Comparison of ENCODE assay signal across 1 cellular context in genomic region chr17:81222620-81222905, GRCh38.
TF ChIP-seq lines count a peak whose summit lies in the region.

No MANE protein-coding gene starts in this region.

TF ChIP-seq in K562, 482 proteins besides CTCF, POLR2A, EP300 and RAD21 (continues in another document):
- TF ChIP-seq MYC (IDR thresholded peaks at IDR 0.05; ENCODE audit: low read depth, low read length) = no peak
- no peak for TF ChIP-seq MYC (CRISPR knock-in tag; IDR thresholded peaks at IDR 0.05; ENCODE audit: borderline replicate concordance, low read depth)
- no peak for TF ChIP-seq KDM4B (IDR thresholded peaks at IDR 0.05; ENCODE audit: borderline replicate concordance in 2 of 2, low read depth in 1 of 2)
- no peak for TF ChIP-seq PURB (CRISPR knock-in tag; IDR thresholded peaks at IDR 0.05; ENCODE audit: low read depth)
- no peak for TF ChIP-seq KLF6 (CRISPR knock-in tag; IDR thresholded peaks at IDR 0.05; ENCODE audit: borderline replicate concordance)
- 0 out of 2 replicates have a peak, but pooled peaks have one; percentile 27 for TF ChIP-seq RREB1 (CRISPR knock-in tag; IDR thresholded peaks at IDR 0.05)
- no peak for TF ChIP-seq ZNF830 (CRISPR knock-in tag; IDR thresholded peaks at IDR 0.05)
- no peak for TF ChIP-seq PHTF2 (CRISPR knock-in tag; IDR thresholded peaks at IDR 0.05)
- TF ChIP-seq MCM3 (IDR thresholded peaks at IDR 0.05) = no peak
- 0 out of 4 replicates have a peak, but pooled peaks of 1 of the 2 experiments have one; percentile 50 for TF ChIP-seq NONO (IDR thresholded peaks at IDR 0.05; ENCODE audit: low read depth in 2 of 2, low read length in 1 of 2)
- TF ChIP-seq, protein P1, sequence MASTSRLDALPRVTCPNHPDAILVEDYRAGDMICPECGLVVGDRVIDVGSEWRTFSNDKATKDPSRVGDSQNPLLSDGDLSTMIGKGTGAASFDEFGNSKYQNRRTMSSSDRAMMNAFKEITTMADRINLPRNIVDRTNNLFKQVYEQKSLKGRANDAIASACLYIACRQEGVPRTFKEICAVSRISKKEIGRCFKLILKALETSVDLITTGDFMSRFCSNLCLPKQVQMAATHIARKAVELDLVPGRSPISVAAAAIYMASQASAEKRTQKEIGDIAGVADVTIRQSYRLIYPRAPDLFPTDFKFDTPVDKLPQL (IDR thresholded peaks at IDR 0.05; ENCODE audit: extremely low read depth, insufficient read length) = no peak
- 0 out of 2 replicates have a peak, but pooled peaks have one; percentile 66 for TF ChIP-seq ERF (CRISPR knock-in tag; IDR thresholded peaks at IDR 0.05)
- TF ChIP-seq PHB2 (IDR thresholded peaks at IDR 0.05; ENCODE audit: low read depth) = no peak
- no peak for TF ChIP-seq ZNF232 (CRISPR knock-in tag; IDR thresholded peaks at IDR 0.05)
- TF ChIP-seq CCAR2 (IDR thresholded peaks at IDR 0.05; ENCODE audit: low read depth, low read length) = no peak
- no peak for TF ChIP-seq ELF2 (CRISPR knock-in tag; IDR thresholded peaks at IDR 0.05)
- no peak for TF ChIP-seq TAF9B (IDR thresholded peaks at IDR 0.05; ENCODE audit: partially characterized antibody)
- no peak for TF ChIP-seq POLR2B (IDR thresholded peaks at IDR 0.05; ENCODE audit: low read depth, partially characterized antibody)
- TF ChIP-seq GTF2A2 (tag; IDR thresholded peaks at IDR 0.05) = no peak
- no peak for TF ChIP-seq NFXL1 (CRISPR knock-in tag; IDR thresholded peaks at IDR 0.05)
- TF ChIP-seq SRSF1 (IDR thresholded peaks at IDR 0.05; ENCODE audit: low read depth, low read length) = no peak
- TF ChIP-seq STAG1 (CRISPR knock-in tag; IDR thresholded peaks at IDR 0.05; ENCODE audit: borderline replicate concordance) = no peak
- TF ChIP-seq E2F3 (CRISPR knock-in tag; IDR thresholded peaks at IDR 0.05) = no peak
- no peak for TF ChIP-seq HNRNPUL1 (IDR thresholded peaks at IDR 0.05; ENCODE audit: low read length)
- TF ChIP-seq TBL1XR1 (IDR thresholded peaks at IDR 0.05; ENCODE audit: low read length in 2 of 2) = no peak
- no peak for TF ChIP-seq STAT6 (CRISPR knock-in tag; IDR thresholded peaks at IDR 0.05)
- TF ChIP-seq TRIM24 (IDR thresholded peaks at IDR 0.05) = no peak
- TF ChIP-seq THAP12 (CRISPR knock-in tag; IDR thresholded peaks at IDR 0.05) = 0 out of 2 replicates have a peak, but pooled peaks have one; percentile 28
- peak; percentile 65; the same call in 1 of the 2 replicates for TF ChIP-seq TGIF2 (CRISPR knock-in tag; IDR thresholded peaks at IDR 0.05)
- TF ChIP-seq, protein P2, sequence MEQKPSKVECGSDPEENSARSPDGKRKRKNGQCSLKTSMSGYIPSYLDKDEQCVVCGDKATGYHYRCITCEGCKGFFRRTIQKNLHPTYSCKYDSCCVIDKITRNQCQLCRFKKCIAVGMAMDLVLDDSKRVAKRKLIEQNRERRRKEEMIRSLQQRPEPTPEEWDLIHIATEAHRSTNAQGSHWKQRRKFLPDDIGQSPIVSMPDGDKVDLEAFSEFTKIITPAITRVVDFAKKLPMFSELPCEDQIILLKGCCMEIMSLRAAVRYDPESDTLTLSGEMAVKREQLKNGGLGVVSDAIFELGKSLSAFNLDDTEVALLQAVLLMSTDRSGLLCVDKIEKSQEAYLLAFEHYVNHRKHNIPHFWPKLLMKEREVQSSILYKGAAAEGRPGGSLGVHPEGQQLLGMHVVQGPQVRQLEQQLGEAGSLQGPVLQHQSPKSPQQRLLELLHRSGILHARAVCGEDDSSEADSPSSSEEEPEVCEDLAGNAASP (IDR thresholded peaks at IDR 0.05) = no peak
- no peak for TF ChIP-seq MAFF (IDR thresholded peaks at IDR 0.05; ENCODE audit: low read length)
- TF ChIP-seq RCOR1 (IDR thresholded peaks at IDR 0.05; ENCODE audit: borderline replicate concordance in 1 of 2, low read depth in 2 of 2, low read length in 2 of 2) = no peak
- TF ChIP-seq ZNF121 (CRISPR knock-in tag; conservative IDR thresholded peaks at IDR 0.05) = no peak
- peak; percentile 17 for TF ChIP-seq HMGN3 (IDR thresholded peaks at IDR 0.05; ENCODE audit: borderline replicate concordance, extremely low read depth, insufficient read length, low read depth, low read length)
- TF ChIP-seq ZNF140 (CRISPR knock-in tag; IDR thresholded peaks at IDR 0.05) = no peak
- TF ChIP-seq ZKSCAN3 (CRISPR knock-in tag; IDR thresholded peaks at IDR 0.05) = no peak
- TF ChIP-seq ZNF699 (CRISPR knock-in tag; IDR thresholded peaks at IDR 0.05; ENCODE audit: insufficient replicate concordance) = no peak
- no peak for TF ChIP-seq RHOXF2B (CRISPR knock-in tag; conservative IDR thresholded peaks at IDR 0.05)
- no peak for TF ChIP-seq GATAD2A (IDR thresholded peaks at IDR 0.05)
- no peak for TF ChIP-seq DPF2 (IDR thresholded peaks at IDR 0.05)
- TF ChIP-seq KAT7 (CRISPR knock-in tag; IDR thresholded peaks at IDR 0.05; ENCODE audit: borderline replicate concordance) = peak; percentile 35; the same call in 1 of the 2 replicates
- no peak for TF ChIP-seq ZNF212 (CRISPR knock-in tag; IDR thresholded peaks at IDR 0.05)
- TF ChIP-seq ZNF253 (CRISPR knock-in tag; conservative IDR thresholded peaks at IDR 0.05) = no peak
- no peak for TF ChIP-seq HEY1 (CRISPR knock-in tag; IDR thresholded peaks at IDR 0.05; ENCODE audit: borderline replicate concordance)
- TF ChIP-seq, protein P3, sequence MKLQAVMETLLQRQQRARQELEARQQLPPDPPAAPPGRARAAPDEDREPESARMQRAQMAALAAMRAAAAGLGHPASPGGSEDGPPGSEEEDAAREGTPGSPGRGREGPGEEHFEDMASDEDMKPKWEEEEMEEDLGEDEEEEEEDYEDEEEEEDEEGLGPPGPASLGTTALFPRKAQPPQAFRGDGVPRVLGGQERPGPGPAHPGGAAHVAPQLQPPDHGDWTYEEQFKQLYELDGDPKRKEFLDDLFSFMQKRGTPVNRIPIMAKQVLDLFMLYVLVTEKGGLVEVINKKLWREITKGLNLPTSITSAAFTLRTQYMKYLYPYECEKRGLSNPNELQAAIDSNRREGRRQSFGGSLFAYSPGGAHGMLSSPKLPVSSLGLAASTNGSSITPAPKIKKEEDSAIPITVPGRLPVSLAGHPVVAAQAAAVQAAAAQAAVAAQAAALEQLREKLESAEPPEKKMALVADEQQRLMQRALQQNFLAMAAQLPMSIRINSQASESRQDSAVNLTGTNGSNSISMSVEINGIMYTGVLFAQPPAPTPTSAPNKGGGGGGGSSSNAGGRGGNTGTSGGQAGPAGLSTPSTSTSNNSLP (IDR thresholded peaks at IDR 0.05; ENCODE audit: borderline replicate concordance, low read depth, low read length) = no peak
- TF ChIP-seq, protein P4, sequence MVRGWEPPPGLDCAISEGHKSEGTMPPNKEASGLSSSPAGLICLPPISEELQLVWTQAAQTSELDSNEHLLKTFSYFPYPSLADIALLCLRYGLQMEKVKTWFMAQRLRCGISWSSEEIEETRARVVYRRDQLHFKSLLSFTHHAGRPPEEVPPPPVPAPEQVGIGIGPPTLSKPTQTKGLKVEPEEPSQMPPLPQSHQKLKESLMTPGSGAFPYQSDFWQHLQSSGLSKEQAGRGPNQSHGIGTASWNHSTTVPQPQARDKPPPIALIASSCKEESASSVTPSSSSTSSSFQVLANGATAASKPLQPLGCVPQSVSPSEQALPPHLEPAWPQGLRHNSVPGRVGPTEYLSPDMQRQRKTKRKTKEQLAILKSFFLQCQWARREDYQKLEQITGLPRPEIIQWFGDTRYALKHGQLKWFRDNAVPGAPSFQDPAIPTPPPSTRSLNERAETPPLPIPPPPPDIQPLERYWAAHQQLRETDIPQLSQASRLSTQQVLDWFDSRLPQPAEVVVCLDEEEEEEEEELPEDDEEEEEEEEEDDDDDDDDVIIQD (CRISPR knock-in tag; IDR thresholded peaks at IDR 0.05) = no peak
- no peak for TF ChIP-seq HDAC1 (IDR thresholded peaks at IDR 0.05)
